In the genomic region with DNA sequence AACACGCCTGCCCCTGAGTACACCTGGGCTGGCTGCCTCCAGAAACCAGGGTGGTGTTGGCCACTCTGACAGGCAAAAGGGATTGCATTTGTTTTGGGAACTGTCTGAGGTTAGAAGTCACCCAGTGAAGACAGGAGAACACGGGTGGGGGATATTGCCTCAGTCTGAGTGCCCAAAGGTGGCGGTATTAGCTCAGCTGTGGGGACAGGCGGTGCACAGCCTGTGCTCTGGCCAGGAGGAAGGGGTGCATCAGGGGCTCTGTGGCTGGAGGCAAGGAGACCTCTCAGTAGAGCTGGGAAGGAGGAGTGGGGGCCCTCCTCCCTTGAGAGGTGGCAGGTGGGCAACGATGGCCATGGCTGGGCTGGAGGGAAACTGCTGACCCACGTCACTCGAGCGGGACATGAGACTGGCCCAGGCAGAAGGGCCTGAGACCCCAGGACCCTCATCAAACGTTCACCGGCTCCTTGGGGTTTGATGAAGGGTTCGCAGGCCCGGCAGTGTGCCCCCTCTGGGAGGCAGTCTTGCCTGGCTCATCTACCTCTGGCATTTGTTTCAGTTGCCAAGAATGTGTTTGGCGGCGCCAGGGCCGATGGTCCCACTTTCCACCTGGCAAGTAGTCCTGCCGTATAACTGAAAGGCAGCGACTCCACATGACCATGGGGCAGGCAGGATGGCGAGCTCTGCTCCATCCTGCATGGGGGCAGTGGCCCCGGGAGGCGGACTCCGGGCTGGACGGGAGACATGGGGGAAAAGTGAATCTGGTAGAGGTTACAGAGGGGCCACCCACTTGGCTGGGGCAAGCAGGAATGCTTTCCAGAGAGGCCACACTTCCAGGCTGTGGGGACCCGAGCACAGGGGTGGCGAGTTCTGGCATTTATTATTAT, we compare ENCODE assay signal across 15 cellular contexts. TPM values are rescaled to one million over a fixed set of nuclear protein-coding genes. Genes with fewer than 3 reads are reported as not detected.
DNase-seq lines count a peak whose midpoint lies in the region; ATAC-seq, FAIRE-seq and TF ChIP-seq lines count a peak whose summit lies in the region.
"Had no signal": no experiment of that assay in that cellular context is flagged by ENCODE, and none has a peak within 500 bp of the region (broad histone marks: within the 10 kb centered on the region; RNA-seq: fewer than 3 reads in every experiment).

No MANE protein-coding gene starts in this region.

- H3K27ac Mint-ChIP-seq in activated CD8-positive, alpha-beta T cell treated with anti-CD3 and anti-CD28 coated beads, Interleukin-2, amount 10 ng/mL, durations not matched to agents 7 days and 5 days: peak overlapping the region; percentile 20
- no peak overlapping the region for H3K27ac Mint-ChIP-seq in activated CD8-positive, alpha-beta T cell treated with anti-CD3 and anti-CD28 coated beads for 36 hours
- no peak overlapping the region for H3K27ac Mint-ChIP-seq in activated T-helper 2 cell treated with anti-CD3 and anti-CD28 coated beads, Interferon-gamma antibody, Interleukin-2, Interleukin-4, amounts not matched to agents 10 μg/mL and 5 μg/mL and 100 μg/mL, durations not matched to agents 14 hours and 24 hours and 36 hours
- H3K27ac Mint-ChIP-seq: activated T-cell treated with anti-CD3 and anti-CD28 coated beads, Interleukin-2, amount 50 U/mL, for 24 hours had no signal

- H2AFZ ChIP-seq in GM12878 (ENCODE audit: control insufficient read depth, low read depth, low read length) (no peak overlapping the region), neuronal stem cell (ENCODE audit: low read length) (no peak overlapping the region)

- H3K36me3 Mint-ChIP-seq in activated CD8-positive, alpha-beta T cell treated with anti-CD3 and anti-CD28 coated beads, Interleukin-2, amount 10 ng/mL, durations not matched to agents 7 days and 5 days (ENCODE audit: low read depth): no peaks in the 10 kb centered on the region
- H3K36me3 Mint-ChIP-seq in activated CD8-positive, alpha-beta T cell treated with anti-CD3 and anti-CD28 coated beads for 36 hours (ENCODE audit: low read depth): no peaks in the 10 kb centered on the region
- H3K36me3 Mint-ChIP-seq in activated T-helper 2 cell treated with anti-CD3 and anti-CD28 coated beads, Interferon-gamma antibody, Interleukin-2, Interleukin-4, amounts not matched to agents 10 μg/mL and 5 μg/mL and 100 μg/mL, durations not matched to agents 14 hours and 24 hours and 36 hours (ENCODE audit: low read depth): no peaks in the 10 kb centered on the region

- no peak overlapping the region for H2BK12ac ChIP-seq in neuronal stem cell (ENCODE audit: low read length)

- H3K9me3 Mint-ChIP-seq in activated CD8-positive, alpha-beta T cell treated with anti-CD3 and anti-CD28 coated beads, Interleukin-2, amount 10 ng/mL, durations not matched to agents 7 days and 5 days (ENCODE audit: insufficient read depth): no peaks in the 10 kb centered on the region
- no peaks in the 10 kb centered on the region for H3K9me3 Mint-ChIP-seq in activated CD8-positive, alpha-beta T cell treated with anti-CD3 and anti-CD28 coated beads for 36 hours
- no peaks in the 10 kb centered on the region for H3K9me3 Mint-ChIP-seq in activated T-helper 2 cell treated with anti-CD3 and anti-CD28 coated beads, Interferon-gamma antibody, Interleukin-2, Interleukin-4, amounts not matched to agents 10 μg/mL and 5 μg/mL and 100 μg/mL, durations not matched to agents 14 hours and 24 hours and 36 hours
- H3K9me3 Mint-ChIP-seq: activated T-cell treated with anti-CD3 and anti-CD28 coated beads, Interleukin-2, amount 50 U/mL, for 24 hours had no signal

- POLR2A ChIA-PET in activated CD8-positive, alpha-beta T cell treated with anti-CD3 and anti-CD28 coated beads, Interleukin-2, amount 10 ng/mL, durations not matched to agents 7 days and 5 days (lab: Charles Lee): no interaction called here
- POLR2A ChIA-PET in activated CD8-positive, alpha-beta T cell treated with anti-CD3 and anti-CD28 coated beads for 36 hours (lab: Charles Lee): interaction anchor here (0.9 kb wide), 1 partner anchor 540 kb away, joined by 3 read pairs; no protein-coding TSS in a partner anchor
- POLR2A ChIA-PET in GM12878 (lab: Charles Lee): interaction anchor here (1.1 kb wide), 1 partner anchor 540 kb away, joined by 3 read pairs; no protein-coding TSS in a partner anchor

- SMC1A ChIA-PET in GM12878 (lab: Charles Lee; ENCODE audit: uncharacterized antibody, unreplicated experiment): interaction anchor here (0.6 to 2.0 kb wide), 6 partner anchors 10 to 567 kb away, joined by 3 to 15 read pairs (median 3); no protein-coding TSS in a partner anchor

- BruUV-seq in GM12878 (replicated peaks; lab: Mats Ljungman, UMichigan): no TSS peak

- TF ChIP-seq POLR2A in GM12878 (IDR thresholded peaks at IDR 0.05; ENCODE audit: low read depth, low read length): no peak

- no peak for ATAC-seq in activated CD8-positive, alpha-beta T cell treated with anti-CD3 and anti-CD28 coated beads, Interleukin-2, amount 10 ng/mL, durations not matched to agents 7 days and 5 days
- ATAC-seq in activated CD8-positive, alpha-beta T cell treated with anti-CD3 and anti-CD28 coated beads for 36 hours: no peak
- ATAC-seq in GM12878 (peak; percentile 36), esophagus mucosa (no peak)
- ATAC-seq: lower lobe of right lung, psoas muscle had no signal

- no peak overlapping the region for H3K9ac ChIP-seq in GM12878 (ENCODE audit: control insufficient read depth, insufficient read depth, low read length)
- no peak overlapping the region for H3K9ac ChIP-seq in neuronal stem cell (ENCODE audit: low read depth, low read length, poor library complexity)

- no peak overlapping the region for H3K23ac ChIP-seq in neuronal stem cell (ENCODE audit: low read depth, low read length, poor library complexity)

- H3K27ac ChIP-seq in GM12878 (ENCODE audit: control insufficient read depth, insufficient read depth) (no peak overlapping the region), neuronal stem cell (replicated peaks; ENCODE audit: low read length) (no peak overlapping the region)
- H3K27ac ChIP-seq: lower lobe of right lung, psoas muscle, suprapubic skin had no signal

- H3K4me1 ChIP-seq in GM12878 (ENCODE audit: control insufficient read depth, insufficient read depth, low read length) (no peaks in the 10 kb centered on the region; the same call in 1 of the 2 replicates), neuronal stem cell (ENCODE audit: control insufficient read depth in 2 of 2, insufficient read depth in 1 of 2, low read depth in 1 of 2, low read length in 2 of 2) (no peaks in the 10 kb centered on the region)
- H3K4me1 ChIP-seq: psoas muscle had no signal

- H3K79me2 ChIP-seq in GM12878 (ENCODE audit: control insufficient read depth, insufficient read depth, low read length): no peaks in the 10 kb centered on the region

- H4K20me1 ChIP-seq in GM12878 (ENCODE audit: control insufficient read depth, insufficient read depth): no peaks in the 10 kb centered on the region

- no peak for FAIRE-seq in GM12878 (lab: Jason Lieb, UNC)

- no peak for DNase-seq in activated CD8-positive, alpha-beta T cell treated with anti-CD3 and anti-CD28 coated beads, Interleukin-2, amount 10 ng/mL, durations not matched to agents 7 days and 5 days
- DNase-seq in activated CD8-positive, alpha-beta T cell treated with anti-CD3 and anti-CD28 coated beads for 36 hours: no peak
- DNase-seq in GM12878 (ENCODE audit: low read depth, low spot score) (no peak), neuronal stem cell (ENCODE audit: low spot score) (no peak), SHP77 (lab: John Stamatoyannopoulos, UW) (no peak)
- DNase-seq in activated T-helper 2 cell treated with anti-CD3 and anti-CD28 coated beads, Interferon-gamma antibody, Interleukin-2, Interleukin-4, amounts not matched to agents 10 μg/mL and 5 μg/mL and 100 μg/mL, durations not matched to agents 14 hours and 24 hours and 36 hours (ENCODE audit: low spot score): no peak
- DNase-seq: activated T-cell treated with anti-CD3 and anti-CD28 coated beads, Interleukin-2, amount 50 U/mL, for 24 hours; Kasumi-1; lower lobe of right lung; NCI-H510A treated with DMSO at 0.1 percent for 48 hours; T-helper 2 cell had no signal

- no peak overlapping the region for H2BK5ac ChIP-seq in neuronal stem cell (ENCODE audit: low read length)

- no peak for TF ChIP-seq CTCF in activated CD8-positive, alpha-beta T cell treated with anti-CD3 and anti-CD28 coated beads for 36 hours (IDR thresholded peaks at IDR 0.05)
- TF ChIP-seq CTCF in GM12878 (IDR thresholded peaks at IDR 0.05 in 2 of 3, conservative IDR thresholded peaks at IDR 0.05 in 1 of 3; ENCODE audit: control insufficient read depth in 2 of 3, extremely low read depth in 1 of 3, insufficient read depth in 1 of 3, low read depth in 3 of 3, low read length in 3 of 3): peak; percentile 9 to 44 (median 38); a peak in 4 of 6 replicates

- peaks cover 4% of the 10 kb centered on the region for H3K79me1 ChIP-seq in neuronal stem cell (ENCODE audit: low read depth, low read length)

- no peak overlapping the region for H2BK15ac ChIP-seq in neuronal stem cell (ENCODE audit: low read length)

- peaks cover 2% of the 10 kb centered on the region for H3K27me3 Mint-ChIP-seq in activated CD8-positive, alpha-beta T cell treated with anti-CD3 and anti-CD28 coated beads, Interleukin-2, amount 10 ng/mL, durations not matched to agents 7 days and 5 days (ENCODE audit: low read depth)
- no peaks in the 10 kb centered on the region for H3K27me3 Mint-ChIP-seq in activated CD8-positive, alpha-beta T cell treated with anti-CD3 and anti-CD28 coated beads for 36 hours
- no peaks in the 10 kb centered on the region for H3K27me3 Mint-ChIP-seq in activated T-helper 2 cell treated with anti-CD3 and anti-CD28 coated beads, Interferon-gamma antibody, Interleukin-2, Interleukin-4, amounts not matched to agents 10 μg/mL and 5 μg/mL and 100 μg/mL, durations not matched to agents 14 hours and 24 hours and 36 hours (ENCODE audit: low read depth)

- H3K36me3 ChIP-seq in GM12878 (ENCODE audit: control insufficient read depth in 2 of 2, insufficient read depth in 2 of 2, low read length in 1 of 2): no peaks in the 10 kb centered on the region
- no peaks in the 10 kb centered on the region for H3K36me3 ChIP-seq in neuronal stem cell (replicated peaks in 1 of 2; ENCODE audit: control insufficient read depth in 2 of 2, insufficient read depth in 2 of 2, low read length in 2 of 2)
- H3K36me3 ChIP-seq: lower lobe of right lung, suprapubic skin had no signal

- H3K14ac ChIP-seq in neuronal stem cell (ENCODE audit: low read length): no peak overlapping the region

- H4K91ac ChIP-seq in neuronal stem cell (ENCODE audit: low read depth, low read length, poor library complexity): no peak overlapping the region

- H3K18ac ChIP-seq in neuronal stem cell (ENCODE audit: low read length): peak overlapping the region; percentile 74

- RAD21 ChIA-PET in GM12878 (lab: Charles Lee; ENCODE audit: unreplicated experiment): interaction anchor here (0.6 to 2.5 kb wide), 4 partner anchors 53 to 581 kb away, joined by 4 to 25 read pairs (median 10); partner anchors contain the start of gene SMIM38

- H3K27me3 ChIP-seq in GM12878 (replicated peaks in 1 of 2; ENCODE audit: control insufficient read depth in 2 of 2, insufficient read depth in 2 of 2, low read length in 1 of 2) (no peaks in the 10 kb centered on the region), neuronal stem cell (ENCODE audit: control insufficient read depth in 3 of 3, insufficient read depth in 3 of 3, low read depth in 1 of 3, low read length in 3 of 3) (no peaks in the 10 kb centered on the region)
- H3K27me3 ChIP-seq: suprapubic skin had no signal

- no peak overlapping the region for H2BK120ac ChIP-seq in neuronal stem cell (ENCODE audit: low read depth, low read length)

- H2AK5ac ChIP-seq in neuronal stem cell (ENCODE audit: low read depth, low read length): peak overlapping the region; percentile 77

- intact Hi-C loops in activated CD8-positive, alpha-beta T cell treated with anti-CD3 and anti-CD28 coated beads for 36 hours (cut with micrococcal nuclease): loop anchor here (5.0 to 10.0 kb wide), 2 partner anchors 192 to 539 kb away; partner anchors contain the start of genes CCND1 and MYEOV
- intact Hi-C loops in GM12878 (cut with micrococcal nuclease; ENCODE audit: unreplicated experiment): loop anchor here (5.0 to 10.0 kb wide), 4 partner anchors 112 to 569 kb away; no protein-coding TSS in a partner anchor
- intact Hi-C loops in activated T-helper 2 cell treated with anti-CD3 and anti-CD28 coated beads, Interferon-gamma antibody, Interleukin-2, Interleukin-4, amounts not matched to agents 10 μg/mL and 5 μg/mL and 100 μg/mL, durations not matched to agents 14 hours and 24 hours and 36 hours (cut with micrococcal nuclease): no loop called here

- TF ChIP-seq EP300 in Ishikawa (IDR thresholded peaks at IDR 0.05; ENCODE audit: borderline replicate concordance) (no peak), GM12878 (IDR thresholded peaks at IDR 0.05; ENCODE audit: borderline replicate concordance in 1 of 2, control insufficient read depth in 1 of 2, low read depth in 2 of 2, low read length in 2 of 2) (no peak)

- H3K4me2 ChIP-seq in GM12878 (ENCODE audit: control insufficient read depth, insufficient read depth) (no peak overlapping the region), neuronal stem cell (ENCODE audit: insufficient read depth, low read length, poor library complexity, severe bottlenecking) (no peak overlapping the region)

- WGBS in GM12878 (ENCODE audit: insufficient coverage, insufficient replicate concordance, low lambda C conversion rate, missing lambda C conversion rate): 54% methylated on average over 23 of the region's 24 CpGs
- no CpG with 5 or more reads among the region's 24 CpGs for WGBS in neuronal stem cell (ENCODE audit: extremely low coverage in 2 of 2, insufficient read length in 2 of 2, insufficient replicate concordance in 1 of 2), 2 donors

- CTCF ChIA-PET in activated CD8-positive, alpha-beta T cell treated with anti-CD3 and anti-CD28 coated beads, Interleukin-2, amount 10 ng/mL, durations not matched to agents 7 days and 5 days (lab: Charles Lee): interaction anchor here (1.3 to 4.1 kb wide), 4 partner anchors 138 to 568 kb away, joined by 3 to 23 read pairs (median 5); no protein-coding TSS in a partner anchor
- CTCF ChIA-PET in activated CD8-positive, alpha-beta T cell treated with anti-CD3 and anti-CD28 coated beads for 36 hours (lab: Charles Lee): interaction anchor here (0.8 to 2.6 kb wide), 4 partner anchors 12 to 540 kb away, joined by 3 to 24 read pairs (median 3); no protein-coding TSS in a partner anchor
- CTCF ChIA-PET in GM12878 (lab: Yijun Ruan, JAX): interaction anchor here (1.1 to 5.8 kb wide), 6 partner anchors 29 to 568 kb away, joined by 3 to 37 read pairs (median 8); no protein-coding TSS in a partner anchor

- no peak overlapping the region for H4K8ac ChIP-seq in neuronal stem cell (ENCODE audit: low read depth, low read length)

- peak; percentile 74 for TF ChIP-seq RAD21 in Ishikawa (IDR thresholded peaks at IDR 0.05; ENCODE audit: low read depth)
- peak; percentile 69 for TF ChIP-seq RAD21 in GM12878 (IDR thresholded peaks at IDR 0.05; ENCODE audit: insufficient read depth, low read depth, low read length)

- no peak overlapping the region for H3K4me3 ChIP-seq in GM12878
- H3K4me3 ChIP-seq in neuronal stem cell (ENCODE audit: low read length in 2 of 2): no peak overlapping the region
- H3K4me3 ChIP-seq: lower lobe of right lung, psoas muscle, suprapubic skin had no signal

- no peak overlapping the region for H3K4ac ChIP-seq in neuronal stem cell (ENCODE audit: low read length)

- in situ Hi-C loops in GM12878 (cut with MboI): loop anchor here (10.0 kb wide), 1 partner anchor 562 kb away; no protein-coding TSS in a partner anchor

- no peak overlapping the region for H3K4me3 Mint-ChIP-seq in activated CD8-positive, alpha-beta T cell treated with anti-CD3 and anti-CD28 coated beads, Interleukin-2, amount 10 ng/mL, durations not matched to agents 7 days and 5 days
- H3K4me3 Mint-ChIP-seq in activated CD8-positive, alpha-beta T cell treated with anti-CD3 and anti-CD28 coated beads for 36 hours: no peak overlapping the region
- H3K4me3 Mint-ChIP-seq in activated T-helper 2 cell treated with anti-CD3 and anti-CD28 coated beads, Interferon-gamma antibody, Interleukin-2, Interleukin-4, amounts not matched to agents 10 μg/mL and 5 μg/mL and 100 μg/mL, durations not matched to agents 14 hours and 24 hours and 36 hours (ENCODE audit: low read depth): no peak overlapping the region
- H3K4me3 Mint-ChIP-seq: activated T-cell treated with anti-CD3 and anti-CD28 coated beads, Interleukin-2, amount 50 U/mL, for 24 hours had no signal

- H3K9me3 ChIP-seq in GM12878 (replicated peaks; ENCODE audit: control insufficient read depth, insufficient read depth, low read length) (no peaks in the 10 kb centered on the region; the same call in 2 of the 3 replicates), neuronal stem cell (replicated peaks in 1 of 2; ENCODE audit: control insufficient read depth in 2 of 2, insufficient read depth in 1 of 2, low read depth in 1 of 2, low read length in 2 of 2) (peaks cover 0 to 4% of the 10 kb centered on the region in 2 donors)
- H3K9me3 ChIP-seq: lower lobe of right lung, psoas muscle, suprapubic skin had no signal

- H3K4me1 Mint-ChIP-seq in activated CD8-positive, alpha-beta T cell treated with anti-CD3 and anti-CD28 coated beads, Interleukin-2, amount 10 ng/mL, durations not matched to agents 7 days and 5 days (ENCODE audit: low read depth): peaks cover 12% of the 10 kb centered on the region
- peaks cover 6% of the 10 kb centered on the region for H3K4me1 Mint-ChIP-seq in activated CD8-positive, alpha-beta T cell treated with anti-CD3 and anti-CD28 coated beads for 36 hours (ENCODE audit: low read depth)
- peaks cover 1% of the 10 kb centered on the region for H3K4me1 Mint-ChIP-seq in activated T-helper 2 cell treated with anti-CD3 and anti-CD28 coated beads, Interferon-gamma antibody, Interleukin-2, Interleukin-4, amounts not matched to agents 10 μg/mL and 5 μg/mL and 100 μg/mL, durations not matched to agents 14 hours and 24 hours and 36 hours (ENCODE audit: low read depth)

RNA-seq across cellular contexts. Expression of gene SMIM38, which starts 52.8 kb away (rescaled TPM):
- total RNA-seq in activated CD8-positive, alpha-beta T cell treated with anti-CD3 and anti-CD28 coated beads, Interleukin-2, amount 10 ng/mL, durations not matched to agents 7 days and 5 days: under 1 TPM in 1 of 2 experiments, not detected in 1; 0.18 TPM
- under 1 TPM; 0.31 to 0.77 TPM for total RNA-seq in activated CD8-positive, alpha-beta T cell treated with anti-CD3 and anti-CD28 coated beads for 36 hours
- 43.8 and 47.7 TPM in 2 replicates for total RNA-seq in GM12878 (2013; cell fraction: nucleolus; rRNA removed)
- 3.8 and 5.3 TPM in 2 replicates for total RNA-seq in GM12878 (2014; rRNA removed)
- total RNA-seq in GM12878 (2014; rRNA removed; fragmentation: Illumina TruSeq; extraction: Trizol): 1.8 and 2.1 TPM in 2 replicates
- 2.8 and 3.5 TPM in 2 replicates for total RNA-seq in GM12878 (2021)
- polyA plus RNA-seq in GM12878 (2011; ENCODE audit: low read depth): 2.6 TPM
- 3.1 and 5.0 TPM in 2 replicates for polyA plus RNA-seq in GM12878 (2011; rRNA removed)
- 6.9 and 8.4 TPM in 2 replicates for polyA plus RNA-seq in GM12878 (2011; cell fraction: cytosol; rRNA removed)
- polyA plus RNA-seq in GM12878 (2011; cell fraction: nucleus; rRNA removed): 11.2 and 17.9 TPM in 2 replicates
- polyA plus RNA-seq in GM12878 (2012): 4.0 and 5.9 TPM in 2 replicates
- 0.95 and 1.4 TPM in 2 replicates for polyA plus RNA-seq in GM12878 (2014; fragmentation: Illumina TruSeq; extraction: Trizol)
- polyA plus RNA-seq in GM12878 (2014; fragmentation: Nextera tagmentation; extraction: Ambion mirVana): under 1 TPM in 1 of 2 experiments, not detected in 1; 0.15 TPM
- 4.0 and 4.3 TPM in 2 replicates for polyA plus RNA-seq in GM12878 (2014; rRNA removed)
- under 1 TPM; 0.21 to 0.63 TPM for polyA plus RNA-seq in GM12878 (2016; fragmentation: Nextera tagmentation; extraction: Ambion mirVana)
- polyA minus RNA-seq in GM12878 (2011; rRNA and poly(A)+ RNA removed): 7.4 and 15.5 TPM in 2 replicates
- 2.7 and 4.4 TPM in 2 replicates for polyA minus RNA-seq in GM12878 (2011; cell fraction: cytosol; rRNA and poly(A)+ RNA removed)
- 7.4 and 7.9 TPM in 2 replicates for polyA minus RNA-seq in GM12878 (2011; cell fraction: nucleus; rRNA and poly(A)+ RNA removed)
- polyA plus RNA-seq in neuronal stem cell (2013, experiment 1 of 2): 0.26 TPM
- 0.36 TPM for polyA plus RNA-seq in neuronal stem cell (2013, experiment 2 of 2)
- total RNA-seq in esophagus mucosa: 0.16 TPM
- total RNA-seq in activated T-helper 2 cell treated with anti-CD3 and anti-CD28 coated beads, Interferon-gamma antibody, Interleukin-2, Interleukin-4, amounts not matched to agents 10 μg/mL and 5 μg/mL and 100 μg/mL, durations not matched to agents 14 hours and 24 hours and 36 hours: 0.41 and 0.53 TPM in 2 replicates
- total RNA-seq: lower lobe of right lung had no signal

RNA-seq across cellular contexts. Expression of gene TPCN2, which starts 54.2 kb away (rescaled TPM):
- total RNA-seq in activated CD8-positive, alpha-beta T cell treated with anti-CD3 and anti-CD28 coated beads, Interleukin-2, amount 10 ng/mL, durations not matched to agents 7 days and 5 days: 10 to 100 TPM; 19.1 to 21.2 TPM
- total RNA-seq in activated CD8-positive, alpha-beta T cell treated with anti-CD3 and anti-CD28 coated beads for 36 hours: 10 to 100 TPM; 16.0 to 17.0 TPM
- 108 and 127 TPM in 2 replicates for total RNA-seq in GM12878 (2013; cell fraction: nucleolus; rRNA removed)
- 8.2 and 10.4 TPM in 2 replicates for total RNA-seq in GM12878 (2014; rRNA removed)
- 5.7 and 6.5 TPM in 2 replicates for total RNA-seq in GM12878 (2014; rRNA removed; fragmentation: Illumina TruSeq; extraction: Trizol)
- 16.3 and 18.4 TPM in 2 replicates for total RNA-seq in GM12878 (2021)
- 6.3 TPM for polyA plus RNA-seq in GM12878 (2011; ENCODE audit: low read depth)
- polyA plus RNA-seq in GM12878 (2011; rRNA removed): 11.9 and 18.3 TPM in 2 replicates
- 15.3 and 17.0 TPM in 2 replicates for polyA plus RNA-seq in GM12878 (2011; cell fraction: cytosol; rRNA removed)
- 127 and 138 TPM in 2 replicates for polyA plus RNA-seq in GM12878 (2011; cell fraction: nucleus; rRNA removed)
- polyA plus RNA-seq in GM12878 (2012): 10.9 and 14.3 TPM in 2 replicates
- polyA plus RNA-seq in GM12878 (2014; fragmentation: Illumina TruSeq; extraction: Trizol): 6.2 and 8.3 TPM in 2 replicates
- polyA plus RNA-seq in GM12878 (2014; fragmentation: Nextera tagmentation; extraction: Ambion mirVana): 1 to 10 TPM; 1.7 to 2.4 TPM
- polyA plus RNA-seq in GM12878 (2014; rRNA removed): 13.5 and 16.2 TPM in 2 replicates
- 1 to 10 TPM; 7.9 to 8.5 TPM for polyA plus RNA-seq in GM12878 (2016; fragmentation: Nextera tagmentation; extraction: Ambion mirVana)
- polyA minus RNA-seq in GM12878 (2011; rRNA and poly(A)+ RNA removed): 13.0 and 19.8 TPM in 2 replicates
- polyA minus RNA-seq in GM12878 (2011; cell fraction: cytosol; rRNA and poly(A)+ RNA removed): 4.8 and 6.2 TPM in 2 replicates
- 30.7 and 43.1 TPM in 2 replicates for polyA minus RNA-seq in GM12878 (2011; cell fraction: nucleus; rRNA and poly(A)+ RNA removed)
- 4.3 TPM for polyA plus RNA-seq in neuronal stem cell (2013, experiment 1 of 2)
- 4.3 TPM for polyA plus RNA-seq in neuronal stem cell (2013, experiment 2 of 2)
- 6.6 TPM for total RNA-seq in esophagus mucosa
- total RNA-seq in activated T-helper 2 cell treated with anti-CD3 and anti-CD28 coated beads, Interferon-gamma antibody, Interleukin-2, Interleukin-4, amounts not matched to agents 10 μg/mL and 5 μg/mL and 100 μg/mL, durations not matched to agents 14 hours and 24 hours and 36 hours: 19.1 and 20.0 TPM in 2 replicates
